Comparison of ENCODE assay signal across 8 cellular contexts in the genomic region with DNA sequence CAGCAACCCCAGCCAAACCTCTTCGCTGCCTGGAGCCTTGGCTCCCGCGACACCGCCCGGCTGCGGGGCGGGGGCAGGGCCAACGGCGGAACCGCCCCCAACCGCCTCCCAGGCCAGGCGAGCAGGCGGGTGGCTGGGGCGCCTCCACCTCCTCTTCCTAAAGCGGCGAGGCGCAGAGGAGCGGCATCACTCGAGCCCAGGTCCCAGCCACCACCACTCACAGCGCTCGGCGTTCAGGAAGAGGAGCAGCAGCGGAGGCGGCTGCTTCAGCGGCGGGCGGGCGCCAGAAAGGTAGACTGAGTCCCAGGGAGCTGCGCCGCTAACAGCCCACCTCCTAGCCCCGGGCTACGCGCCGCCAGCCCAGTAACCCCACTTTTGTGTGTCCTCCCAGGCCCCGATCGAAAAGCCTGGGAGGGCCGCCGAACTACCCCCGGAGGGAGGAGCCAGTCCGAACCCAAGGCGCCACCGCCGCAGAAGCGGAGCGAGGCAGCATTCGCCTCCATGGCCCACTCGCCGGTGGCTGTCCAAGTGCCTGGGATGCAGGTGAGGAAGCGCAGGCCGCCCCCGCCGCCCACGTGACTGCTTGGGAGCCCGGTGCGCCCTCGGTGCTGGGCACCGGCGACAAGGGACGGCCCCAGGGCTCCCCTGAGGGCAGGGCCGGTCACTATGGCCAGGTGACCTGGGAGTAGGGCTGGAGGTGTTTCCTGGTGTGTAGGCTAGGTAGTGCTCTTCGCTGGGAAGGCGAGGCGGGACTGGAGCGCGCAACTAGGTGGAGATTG. TPM values are rescaled to one million over a fixed set of nuclear protein-coding genes. Genes with fewer than 3 reads are reported as not detected.
DNase-seq lines count a peak whose midpoint lies in the region; ATAC-seq, FAIRE-seq and TF ChIP-seq lines count a peak whose summit lies in the region.

A gene (plus strand): TSS at position 186 of the 779 bp plus-strand sequence. CDS start 316 bp downstream, at position 502.

- TF ChIP-seq CTCF in neutrophil (IDR thresholded peaks at IDR 0.05) (no peak), suprapubic skin (IDR thresholded peaks at IDR 0.05) (no peak)

- no peaks in the 10 kb centered on the region for H3K27me3 Mint-ChIP-seq in activated T-helper 2 cell treated with anti-CD3 and anti-CD28 coated beads, Interferon-gamma antibody, Interleukin-2, Interleukin-4, amounts not matched to agents 10 μg/mL and 5 μg/mL and 100 μg/mL, durations not matched to agents 14 hours and 24 hours and 36 hours (ENCODE audit: low read depth)

- ATAC-seq in GM21423 (IDR thresholded peaks at IDR 0.05; ENCODE audit: unreplicated experiment): peak; percentile 74

- H3K9me3 ChIP-seq in HUES48 (ENCODE audit: control insufficient read depth, insufficient read depth, low read length) (no peaks in the 10 kb centered on the region), neutrophil (no peaks in the 10 kb centered on the region), suprapubic skin (no peaks in the 10 kb centered on the region)

- no peak for TF ChIP-seq EP300 in suprapubic skin (IDR thresholded peaks at IDR 0.05)

- DNase-seq in DMS153 treated with DMSO at 0.1 percent for 48 hours (lab: John Stamatoyannopoulos, UW; ENCODE audit: unreplicated experiment) (peak; percentile 62), RCC 7860 (ENCODE audit: low spot score) (peak; percentile 48), fibroblast of the conjunctiva (ENCODE audit: low read depth) (peak; percentile 31), suprapubic skin (ENCODE audit: low spot score in 2 of 2) (peak; percentile 73 to 84)
- peak; percentile 77 for DNase-seq in activated T-helper 2 cell treated with anti-CD3 and anti-CD28 coated beads, Interferon-gamma antibody, Interleukin-2, Interleukin-4, amounts not matched to agents 10 μg/mL and 5 μg/mL and 100 μg/mL, durations not matched to agents 14 hours and 24 hours and 36 hours (ENCODE audit: low spot score)

- H3K4me3 ChIP-seq in HUES48 (ENCODE audit: low read depth, low read length) (peak within 1 kb of the TSS; percentile 91), neutrophil (ENCODE audit: low read depth in 1 of 2, low read length in 1 of 2) (peak within 1 kb of the TSS; percentile 76 to 78), suprapubic skin (peak within 1 kb of the TSS; percentile 66)

- H3K36me3 ChIP-seq in HUES48 (ENCODE audit: control insufficient read depth, insufficient read depth, low read length) (0 out of 2 replicates have a peak, but pooled peaks cover 3% of the 10 kb centered on the region), neutrophil (no peaks in the 10 kb centered on the region), suprapubic skin (no peaks in the 10 kb centered on the region)

- peaks cover 23% of the 10 kb centered on the region for H3K4me1 Mint-ChIP-seq in activated T-helper 2 cell treated with anti-CD3 and anti-CD28 coated beads, Interferon-gamma antibody, Interleukin-2, Interleukin-4, amounts not matched to agents 10 μg/mL and 5 μg/mL and 100 μg/mL, durations not matched to agents 14 hours and 24 hours and 36 hours (ENCODE audit: low read depth)

- H3K27ac Mint-ChIP-seq in activated T-helper 2 cell treated with anti-CD3 and anti-CD28 coated beads, Interferon-gamma antibody, Interleukin-2, Interleukin-4, amounts not matched to agents 10 μg/mL and 5 μg/mL and 100 μg/mL, durations not matched to agents 14 hours and 24 hours and 36 hours: peak within 1 kb of the TSS; percentile 94

- peak in 1 of 2 donors; percentile 26 for TF ChIP-seq POLR2A in suprapubic skin (IDR thresholded peaks at IDR 0.05)

- H3K4me1 ChIP-seq in HUES48 (ENCODE audit: control insufficient read depth, insufficient read depth, low read length): peaks cover 33% of the 10 kb centered on the region
- peaks cover 33 to 57% of the 10 kb centered on the region in 2 experiments for H3K4me1 ChIP-seq in neutrophil (ENCODE audit: control insufficient read depth in 1 of 2, insufficient read depth in 1 of 2, low read depth in 1 of 2, low read length in 1 of 2)
- peaks cover 10% of the 10 kb centered on the region for H3K4me1 ChIP-seq in suprapubic skin

- intact Hi-C loops in activated T-helper 2 cell treated with anti-CD3 and anti-CD28 coated beads, Interferon-gamma antibody, Interleukin-2, Interleukin-4, amounts not matched to agents 10 μg/mL and 5 μg/mL and 100 μg/mL, durations not matched to agents 14 hours and 24 hours and 36 hours (cut with micrococcal nuclease): loop anchor here (1.0 to 5.0 kb wide), 3 partner anchors 34 to 193 kb away; no protein-coding TSS in a partner anchor

- H3K4me3 Mint-ChIP-seq in activated T-helper 2 cell treated with anti-CD3 and anti-CD28 coated beads, Interferon-gamma antibody, Interleukin-2, Interleukin-4, amounts not matched to agents 10 μg/mL and 5 μg/mL and 100 μg/mL, durations not matched to agents 14 hours and 24 hours and 36 hours (ENCODE audit: low read depth): peak within 1 kb of the TSS; percentile 91

- H3K36me3 Mint-ChIP-seq in activated T-helper 2 cell treated with anti-CD3 and anti-CD28 coated beads, Interferon-gamma antibody, Interleukin-2, Interleukin-4, amounts not matched to agents 10 μg/mL and 5 μg/mL and 100 μg/mL, durations not matched to agents 14 hours and 24 hours and 36 hours (ENCODE audit: low read depth): peaks cover 32% of the 10 kb centered on the region

- whole genome bisulfite sequencing in suprapubic skin: 32% methylated on average over 46 of the region's 65 CpGs

- H3K27me3 ChIP-seq in HUES48 (ENCODE audit: control insufficient read depth, insufficient read depth, low read length) (peaks cover 18% of the 10 kb centered on the region), neutrophil (no peaks in the 10 kb centered on the region), suprapubic skin (no peaks in the 10 kb centered on the region)

- peak within 1 kb of the TSS; percentile 90 for H3K9ac ChIP-seq in HUES48 (ENCODE audit: low read depth, low read length)

- H3K9me3 Mint-ChIP-seq in activated T-helper 2 cell treated with anti-CD3 and anti-CD28 coated beads, Interferon-gamma antibody, Interleukin-2, Interleukin-4, amounts not matched to agents 10 μg/mL and 5 μg/mL and 100 μg/mL, durations not matched to agents 14 hours and 24 hours and 36 hours: no peaks in the 10 kb centered on the region

- no peak for FAIRE-seq in RCC 7860 (lab: Jason Lieb, UNC)

- H3K27ac ChIP-seq in HUES48 (ENCODE audit: low read depth, low read length) (peak within 1 kb of the TSS; percentile 90), neutrophil (peak within 1 kb of the TSS; percentile 88), suprapubic skin (peak within 1 kb of the TSS; percentile 54)

RNA-seq across cellular contexts. Expression of the gene that starts here (rescaled TPM):
- 108 and 115 TPM in 2 replicates for total RNA-seq in activated T-helper 2 cell treated with anti-CD3 and anti-CD28 coated beads, Interferon-gamma antibody, Interleukin-2, Interleukin-4, amounts not matched to agents 10 μg/mL and 5 μg/mL and 100 μg/mL, durations not matched to agents 14 hours and 24 hours and 36 hours
- 10 to 100 TPM in 3 of 4 donors, 1 to 10 TPM in 1; 8.6 to 12.6 (median 11.3) TPM for total RNA-seq in suprapubic skin

Comparison
In these comparisons a context has a peak if more than half of its experiments do, and no peak if none do; other contexts are left out.
1. Peak in every context shown above with its lines: DNase-seq, ATAC-seq, H3K4me3 ChIP-seq and H3K27ac ChIP-seq.